In genomic region chr3:114502204-114502603, GRCh38 we compare ENCODE assay signal across 21 cellular contexts.
A peak's percentile ranks its signal among the peaks of the same experiment; 100 is the strongest.
DNase-seq lines count a peak whose midpoint lies in the region; ATAC-seq, FAIRE-seq and TF ChIP-seq lines count a peak whose summit lies in the region.
"Had no signal": no experiment of that assay in that cellular context is flagged by ENCODE, and none has a peak within 500 bp of the region (broad histone marks: within the 10 kb centered on the region; RNA-seq: fewer than 3 reads in every experiment).

No MANE protein-coding gene starts in this region.

- RAD21 ChIA-PET in GM12878 (lab: Charles Lee; ENCODE audit: unreplicated experiment) = no interaction called here

- H2AFZ ChIP-seq in KMS-11 (ENCODE audit: low read depth) (no peak overlapping the region), GM12878 (ENCODE audit: control insufficient read depth, low read depth, low read length) (no peak overlapping the region)

- TF ChIP-seq POLR2A in GM12891 (IDR thresholded peaks at IDR 0.05; ENCODE audit: low read depth, low read length) (no peak), GM12878 (IDR thresholded peaks at IDR 0.05; ENCODE audit: low read depth, low read length) (no peak)

- H3K27ac ChIP-seq in KMS-11 (no peak overlapping the region), GM12878 (ENCODE audit: control insufficient read depth, insufficient read depth) (no peak overlapping the region)
- H3K27ac ChIP-seq: A549 had no signal

- H3K4me2 ChIP-seq in KMS-11 (peak overlapping the region; percentile 61), GM12878 (ENCODE audit: control insufficient read depth, insufficient read depth) (no peak overlapping the region)
- H3K4me2 ChIP-seq: A549 had no signal

- TF ChIP-seq RAD21 in GM12878 (IDR thresholded peaks at IDR 0.05; ENCODE audit: insufficient read depth, low read depth, low read length) = no peak

- no peaks in the 10 kb centered on the region for H3K9me3 ChIP-seq in GM12878 (replicated peaks; ENCODE audit: control insufficient read depth, insufficient read depth, low read length)
- H3K9me3 ChIP-seq: A549 had no signal

- FAIRE-seq in GM12891 (lab: Jason Lieb, UNC) (peak; percentile 20), GM12878 (lab: Jason Lieb, UNC) (no peak)
- FAIRE-seq: A549, D721Med, H1 had no signal

- H3K4me1 ChIP-seq in KMS-11 (ENCODE audit: low read depth, poor library complexity, severe bottlenecking) = peaks cover 32% of the 10 kb centered on the region
- peaks cover 10% of the 10 kb centered on the region; the same call in 1 of the 2 replicates for H3K4me1 ChIP-seq in GM12878 (ENCODE audit: control insufficient read depth, insufficient read depth, low read length)

- ATAC-seq in GM18861 (IDR thresholded peaks at IDR 0.05; ENCODE audit: unreplicated experiment) = peak; percentile 39
- no peak for ATAC-seq in GM12878
- no peak for ATAC-seq in GM19452 (IDR thresholded peaks at IDR 0.05; ENCODE audit: unreplicated experiment)
- ATAC-seq: A549, HCT116, PC-3 had no signal

- WGBS in GM12878 (ENCODE audit: insufficient coverage, insufficient replicate concordance, low lambda C conversion rate, missing lambda C conversion rate) = 0% methylated on average over 1 of the region's 1 CpG

- H3K36me3 ChIP-seq in KMS-11 (ENCODE audit: insufficient read depth) = no peaks in the 10 kb centered on the region
- H3K36me3 ChIP-seq in GM12878 (ENCODE audit: control insufficient read depth in 2 of 2, insufficient read depth in 2 of 2, low read length in 1 of 2) = no peaks in the 10 kb centered on the region
- H3K36me3 ChIP-seq: MG63 had no signal

- no peak overlapping the region for H3K9ac ChIP-seq in KMS-11
- no peak overlapping the region for H3K9ac ChIP-seq in GM12878 (ENCODE audit: control insufficient read depth, insufficient read depth, low read length)

- CTCF ChIA-PET in GM12878 (lab: Yijun Ruan, JAX) = interaction anchor here (1.3 kb wide), 1 partner anchor 9 kb away, joined by 3 read pairs; no protein-coding TSS in a partner anchor

- H4K20me1 ChIP-seq in KMS-11 (ENCODE audit: insufficient read depth) (no peaks in the 10 kb centered on the region), GM12878 (ENCODE audit: control insufficient read depth, insufficient read depth) (no peaks in the 10 kb centered on the region)

- TF ChIP-seq CTCF in KMS-11 (conservative IDR thresholded peaks at IDR 0.05; ENCODE audit: low read depth, low read length) (no peak), GM12878 (IDR thresholded peaks at IDR 0.05 in 2 of 3, conservative IDR thresholded peaks at IDR 0.05 in 1 of 3; ENCODE audit: control insufficient read depth in 2 of 3, extremely low read depth in 1 of 3, insufficient read depth in 1 of 3, low read depth in 3 of 3, low read length in 3 of 3) (no peak)

- POLR2A ChIA-PET in GM12878 (lab: Charles Lee) = no interaction called here

- in situ Hi-C loops in GM12878 (cut with MboI) = no loop called here

- no peak for DNase-seq in GM12891 (ENCODE audit: insufficient read length, low spot score)
- DNase-seq in GM12878 (ENCODE audit: low read depth, low spot score) = no peak
- no peak for DNase-seq in activated effector memory CD4-positive, alpha-beta T cell treated with anti-CD3 and anti-CD28 coated beads, Interleukin-2, amount 50 U/mL, for 16 hours
- no peak for DNase-seq in germinal center (ENCODE audit: low spot score)
- DNase-seq: MG63, NCI-H1048, NCI-H1417 treated with DMSO at 0.1 percent for 48 hours, NCI-H187, NCI-H2107, NCI-H446 treated with DMSO at 0.1 percent for 48 hours, NCI-H526 treated with DMSO at 0.1 percent for 48 hours, PC-3, RPMI8226, SHP77 had no signal

- TF ChIP-seq EP300 in GM12878 (IDR thresholded peaks at IDR 0.05; ENCODE audit: borderline replicate concordance in 1 of 2, control insufficient read depth in 1 of 2, low read depth in 2 of 2, low read length in 2 of 2) = no peak

- H3K27me3 ChIP-seq in KMS-11 (ENCODE audit: insufficient read depth, low read depth) (peaks cover 9% of the 10 kb centered on the region), GM12878 (replicated peaks in 1 of 2; ENCODE audit: control insufficient read depth in 2 of 2, insufficient read depth in 2 of 2, low read length in 1 of 2) (no peaks in the 10 kb centered on the region)
- H3K27me3 ChIP-seq: MG63 had no signal

- no TSS peak for BruUV-seq in GM12878 (replicated peaks; lab: Mats Ljungman, UMichigan)

- SMC1A ChIA-PET in GM12878 (lab: Charles Lee; ENCODE audit: uncharacterized antibody, unreplicated experiment) = interaction anchor here (0.8 kb wide), 1 partner anchor 12 kb away, joined by 3 read pairs; no protein-coding TSS in a partner anchor

- H3K79me2 ChIP-seq in KMS-11 (ENCODE audit: insufficient read depth, low read depth) (no peaks in the 10 kb centered on the region), GM12878 (ENCODE audit: control insufficient read depth, insufficient read depth, low read length) (no peaks in the 10 kb centered on the region)

- intact Hi-C loops in GM12878 (cut with micrococcal nuclease; ENCODE audit: unreplicated experiment) = no loop called here

- H3K4me3 ChIP-seq in KMS-11 (IDR thresholded peaks at IDR 0.05; ENCODE audit: insufficient read depth, low read depth, low read length) (no peak overlapping the region), GM12878 (no peak overlapping the region)
- H3K4me3 ChIP-seq: A549, MG63 had no signal

TF ChIP-seq in GM12891, 5 proteins besides CTCF, POLR2A, EP300 and RAD21:
- TF ChIP-seq PAX5 (IDR thresholded peaks at IDR 0.05; ENCODE audit: insufficient read depth, low read length, severe bottlenecking) (no peak), TAF1 (IDR thresholded peaks at IDR 0.05; ENCODE audit: low read depth, low read length) (no peak), SPI1 (IDR thresholded peaks at IDR 0.05; ENCODE audit: low read depth, low read length) (no peak)

TF ChIP-seq in GM12878, 131 proteins besides CTCF, POLR2A, EP300 and RAD21:
- TF ChIP-seq ZNF207 (IDR thresholded peaks at IDR 0.05; ENCODE audit: borderline replicate concordance) (no peak), RUNX3 (IDR thresholded peaks at IDR 0.05; ENCODE audit: low read length) (peak; percentile 36)
TF ChIP-seq in GM12878: peak in this region for 1.
